Comparison of ENCODE assay signal across 8 cellular contexts in genomic region chr20:20407891-20408805, GRCh38. TPM values are rescaled to one million over a fixed set of nuclear protein-coding genes. Genes with fewer than 3 reads are reported as not detected.
DNase-seq lines count a peak whose midpoint lies in the region; ATAC-seq and TF ChIP-seq lines count a peak whose summit lies in the region.

No MANE protein-coding gene starts in this region.

- DNase-seq in T47D (ENCODE audit: low read depth in 1 of 2, low spot score in 1 of 2) (peak; percentile 65 to 82), breast epithelium (ENCODE audit: low spot score in 2 of 2) (no peak), NCI-H524 (lab: John Stamatoyannopoulos, UW) (peak; percentile 72 to 88), chondrocyte (ENCODE audit: low spot score) (no peak), 8988T (no peak), tibial artery (no peak)

- H3K4me3 Mint-ChIP-seq in chondrocyte (ENCODE audit: unreplicated experiment): no peak overlapping the region

- TF ChIP-seq CTCF in breast epithelium (IDR thresholded peaks at IDR 0.05) (peak in 1 of 3 donors; percentile 23), chondrocyte (IDR thresholded peaks at IDR 0.05) (peak; percentile 42), tibial artery (IDR thresholded peaks at IDR 0.05) (no peak)

- no peaks in the 10 kb centered on the region for H3K4me1 Mint-ChIP-seq in chondrocyte (ENCODE audit: low read depth)

- intact Hi-C loops in breast epithelium (cut with DNase I; ENCODE audit: low total_unique reads) (no loop called here), tibial artery (cut with DNase I; ENCODE audit: low total_unique reads) (no loop called here)

- H3K4me1 ChIP-seq in breast epithelium (no peaks in the 10 kb centered on the region), tibial artery (no peaks in the 10 kb centered on the region)

- in situ Hi-C loops in T47D (cut with HindIII; ENCODE audit: low pct_unique_long_range_greater_than_20kb, low sequenced_read_pairs): no loop called here

- TF ChIP-seq POLR2A in breast epithelium (IDR thresholded peaks at IDR 0.05): no peak

- H3K27ac ChIP-seq in breast epithelium (no peak overlapping the region), temporal lobe (ENCODE audit: low read depth, low read length) (peak overlapping the region; percentile 38), tibial artery (no peak overlapping the region)

- no peaks in the 10 kb centered on the region for H3K27me3 Mint-ChIP-seq in chondrocyte (ENCODE audit: low read depth)

- no peak for ATAC-seq in HG02885 (IDR thresholded peaks at IDR 0.05; ENCODE audit: poor library complexity, unreplicated experiment)

- H3K36me3 ChIP-seq in breast epithelium (peaks cover 5% of the 10 kb centered on the region), tibial artery (peaks cover 0 to 22% (median 0%) of the 10 kb centered on the region in 3 donors)

- H3K27me3 ChIP-seq in breast epithelium (no peaks in the 10 kb centered on the region), tibial artery (no peaks in the 10 kb centered on the region)

- no peaks in the 10 kb centered on the region for H3K36me3 Mint-ChIP-seq in chondrocyte (ENCODE audit: low read depth)

- no peak overlapping the region for H3K27ac Mint-ChIP-seq in chondrocyte (ENCODE audit: unreplicated experiment)

- no peaks in the 10 kb centered on the region for H3K9me3 Mint-ChIP-seq in chondrocyte (ENCODE audit: low read depth)

- H3K4me3 ChIP-seq in breast epithelium (no peak overlapping the region), tibial artery (no peak overlapping the region)

- H3K9me3 ChIP-seq in breast epithelium: no peaks in the 10 kb centered on the region
- H3K9me3 ChIP-seq in tibial artery: no peaks in the 10 kb centered on the region

RNA-seq across cellular contexts. Expression of gene INSM1, which starts 40.2 kb away (rescaled TPM):
- total RNA-seq in breast epithelium (under 1 TPM in 1 of 3 donors, not detected in 2; 0.48 TPM), chondrocyte (not detected in 3 replicates), temporal lobe (13.3 TPM)

Comparison
In these comparisons a context has a peak if more than half of its experiments do, and no peak if none do; other contexts are left out.
1. DNase-seq: peak in T47D (2 of 2) and NCI-H524 (2 of 2); none in breast epithelium (0 of 2), chondrocyte (single experiment), 8988T (single experiment) and tibial artery (0 of 2).